ENCODE assay signal across 14 cellular contexts in the genomic region with DNA sequence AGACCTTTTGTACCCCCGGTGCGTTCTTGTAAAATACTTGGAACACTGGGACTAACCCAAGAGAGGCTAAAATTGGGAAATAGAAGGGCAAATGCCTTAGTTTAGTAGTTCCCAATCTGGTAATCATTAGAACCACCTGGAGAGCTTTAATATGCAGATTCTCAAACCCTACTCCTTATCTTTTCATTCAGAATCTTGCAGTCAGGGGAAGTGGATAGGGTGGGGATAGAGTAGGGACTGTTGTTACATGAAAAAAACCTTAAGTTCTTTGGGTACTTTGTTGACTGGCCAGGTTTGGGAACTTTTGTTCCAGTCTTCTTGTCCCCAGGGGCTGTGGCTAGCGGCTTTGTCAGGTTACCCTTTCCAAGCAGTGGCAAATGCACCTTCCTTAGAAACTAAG. TPM values are rescaled to one million over a fixed set of nuclear protein-coding genes. Genes with fewer than 3 reads are reported as not detected.
DNase-seq lines count a peak whose midpoint lies in the region; ATAC-seq lines count a peak whose summit lies in the region.
"Had no signal": no experiment of that assay in that cellular context is flagged by ENCODE, and none has a peak within 500 bp of the region (broad histone marks: within the 10 kb centered on the region; RNA-seq: fewer than 3 reads in every experiment).

No MANE protein-coding gene starts in this region.

- H3K9me3 Mint-ChIP-seq in T-helper 1 cell treated with Interleukin-12 subunit alpha and Interleukin-12 subunit beta and Interleukin-4 antibody, amounts not matched to agents 30 μg/mL and 1 μg/mL, for 36 hours, result no peaks in the 10 kb centered on the region
- no peaks in the 10 kb centered on the region for H3K9me3 Mint-ChIP-seq in activated T-helper 17 cell treated with anti-CD3 and anti-CD28 coated beads, Interleukin-2, amount 50 U/mL, for 72 hours
- H3K9me3 Mint-ChIP-seq in immature natural killer cell, result no peaks in the 10 kb centered on the region
- H3K9me3 Mint-ChIP-seq: nephron had no signal

- no peaks in the 10 kb centered on the region for H3K27me3 Mint-ChIP-seq in T-helper 1 cell treated with Interleukin-12 subunit alpha and Interleukin-12 subunit beta and Interleukin-4 antibody, amounts not matched to agents 30 μg/mL and 1 μg/mL, for 36 hours (ENCODE audit: low read depth)
- H3K27me3 Mint-ChIP-seq in activated T-helper 17 cell treated with anti-CD3 and anti-CD28 coated beads, Interleukin-2, amount 50 U/mL, for 72 hours, result no peaks in the 10 kb centered on the region
- peaks cover 0 to 1% (median 0%) of the 10 kb centered on the region in 3 donors for H3K27me3 Mint-ChIP-seq in immature natural killer cell (ENCODE audit: low read depth in 3 of 3)

- DNase-seq in T-helper 1 cell (no peak), immature natural killer cell (no peak)
- DNase-seq in stimulated activated CD4-positive, alpha-beta T cell treated with anti-CD3 and anti-CD28 coated beads, Interleukin-12 subunit alpha, Interleukin-12 subunit beta, amount 100 ng/mL, for 4 hours, result no peak
- DNase-seq: 8988T; activated T-cell treated with anti-CD3 and anti-CD28 coated beads, Interleukin-2, amount 50 U/mL, for 48 hours; amniotic stem cell; NCI-H2029; SIG-M5 had no signal

- no peak overlapping the region for H3K4me3 Mint-ChIP-seq in T-helper 1 cell treated with Interleukin-12 subunit alpha and Interleukin-12 subunit beta and Interleukin-4 antibody, amounts not matched to agents 30 μg/mL and 1 μg/mL, for 36 hours
- H3K4me3 Mint-ChIP-seq in activated T-helper 17 cell treated with anti-CD3 and anti-CD28 coated beads, Interleukin-2, amount 50 U/mL, for 72 hours, result no peak overlapping the region
- no peak overlapping the region for H3K4me3 Mint-ChIP-seq in immature natural killer cell
- H3K4me3 Mint-ChIP-seq: nephron had no signal

- H3K27ac Mint-ChIP-seq in T-helper 1 cell treated with Interleukin-12 subunit alpha and Interleukin-12 subunit beta and Interleukin-4 antibody, amounts not matched to agents 30 μg/mL and 1 μg/mL, for 36 hours, result peak overlapping the region; percentile 11
- H3K27ac Mint-ChIP-seq in activated T-helper 17 cell treated with anti-CD3 and anti-CD28 coated beads, Interleukin-2, amount 50 U/mL, for 72 hours, result peak overlapping the region; percentile 25
- H3K27ac Mint-ChIP-seq in immature natural killer cell, result peak overlapping the region in 4 of 6 donors; percentile 4 to 90 (median 42)

- H3K4me1 Mint-ChIP-seq in T-helper 1 cell treated with Interleukin-12 subunit alpha and Interleukin-12 subunit beta and Interleukin-4 antibody, amounts not matched to agents 30 μg/mL and 1 μg/mL, for 36 hours (ENCODE audit: low read depth), result peaks cover 40% of the 10 kb centered on the region
- peaks cover 29% of the 10 kb centered on the region for H3K4me1 Mint-ChIP-seq in activated T-helper 17 cell treated with anti-CD3 and anti-CD28 coated beads, Interleukin-2, amount 50 U/mL, for 72 hours
- H3K4me1 Mint-ChIP-seq in immature natural killer cell, result peaks cover 44 to 52% of the 10 kb centered on the region in 2 donors

- peak overlapping the region; percentile 5 for H3K27ac ChIP-seq in temporal lobe (ENCODE audit: low read depth, low read length)

- H3K36me3 Mint-ChIP-seq in T-helper 1 cell treated with Interleukin-12 subunit alpha and Interleukin-12 subunit beta and Interleukin-4 antibody, amounts not matched to agents 30 μg/mL and 1 μg/mL, for 36 hours (ENCODE audit: low read depth), result peaks cover 5% of the 10 kb centered on the region
- H3K36me3 Mint-ChIP-seq in activated T-helper 17 cell treated with anti-CD3 and anti-CD28 coated beads, Interleukin-2, amount 50 U/mL, for 72 hours (ENCODE audit: low read depth), result no peaks in the 10 kb centered on the region
- H3K36me3 Mint-ChIP-seq in immature natural killer cell, result no peaks in the 10 kb centered on the region

- no peak for ATAC-seq in activated T-helper 17 cell treated with anti-CD3 and anti-CD28 coated beads, Interleukin-2, amount 50 U/mL, for 72 hours (replicated peaks)
- no peak for ATAC-seq in HG02970 (IDR thresholded peaks at IDR 0.05; ENCODE audit: low FRiP score, unreplicated experiment)
- ATAC-seq in GM21619 (IDR thresholded peaks at IDR 0.05; ENCODE audit: unreplicated experiment), result no peak

RNA-seq across cellular contexts. Expression of gene MAPKBP1, which starts 15.9 kb away (rescaled TPM):
- 10 to 100 TPM; 33.7 to 45.5 TPM for total RNA-seq in activated T-helper 17 cell treated with anti-CD3 and anti-CD28 coated beads, Interleukin-2, amount 50 U/mL, for 72 hours
- 1 to 10 TPM; 1.8 to 7.2 (median 3.6) TPM for polyA plus RNA-seq in immature natural killer cell
- 34.7 TPM for total RNA-seq in temporal lobe

RNA-seq across cellular contexts. Expression of gene JMJD7, which starts 37.7 kb away (rescaled TPM):
- 10 to 100 TPM; 12.0 to 16.6 TPM for total RNA-seq in activated T-helper 17 cell treated with anti-CD3 and anti-CD28 coated beads, Interleukin-2, amount 50 U/mL, for 72 hours
- polyA plus RNA-seq in immature natural killer cell, result 10 to 100 TPM; 20.6 to 57.4 (median 23.6) TPM
- total RNA-seq in temporal lobe, result 2.2 TPM

RNA-seq across cellular contexts. Expression of gene PLA2G4B, which starts 48.5 kb away (rescaled TPM):
- 1 to 10 TPM; 2.7 to 8.3 TPM for total RNA-seq in activated T-helper 17 cell treated with anti-CD3 and anti-CD28 coated beads, Interleukin-2, amount 50 U/mL, for 72 hours
- 1 to 10 TPM in 2 of 3 donors, not detected in 1; 1.1 to 2.7 TPM for polyA plus RNA-seq in immature natural killer cell
- total RNA-seq in temporal lobe, result 3.7 TPM
